14 cellular contexts compared by ENCODE assay signal in the genomic region with DNA sequence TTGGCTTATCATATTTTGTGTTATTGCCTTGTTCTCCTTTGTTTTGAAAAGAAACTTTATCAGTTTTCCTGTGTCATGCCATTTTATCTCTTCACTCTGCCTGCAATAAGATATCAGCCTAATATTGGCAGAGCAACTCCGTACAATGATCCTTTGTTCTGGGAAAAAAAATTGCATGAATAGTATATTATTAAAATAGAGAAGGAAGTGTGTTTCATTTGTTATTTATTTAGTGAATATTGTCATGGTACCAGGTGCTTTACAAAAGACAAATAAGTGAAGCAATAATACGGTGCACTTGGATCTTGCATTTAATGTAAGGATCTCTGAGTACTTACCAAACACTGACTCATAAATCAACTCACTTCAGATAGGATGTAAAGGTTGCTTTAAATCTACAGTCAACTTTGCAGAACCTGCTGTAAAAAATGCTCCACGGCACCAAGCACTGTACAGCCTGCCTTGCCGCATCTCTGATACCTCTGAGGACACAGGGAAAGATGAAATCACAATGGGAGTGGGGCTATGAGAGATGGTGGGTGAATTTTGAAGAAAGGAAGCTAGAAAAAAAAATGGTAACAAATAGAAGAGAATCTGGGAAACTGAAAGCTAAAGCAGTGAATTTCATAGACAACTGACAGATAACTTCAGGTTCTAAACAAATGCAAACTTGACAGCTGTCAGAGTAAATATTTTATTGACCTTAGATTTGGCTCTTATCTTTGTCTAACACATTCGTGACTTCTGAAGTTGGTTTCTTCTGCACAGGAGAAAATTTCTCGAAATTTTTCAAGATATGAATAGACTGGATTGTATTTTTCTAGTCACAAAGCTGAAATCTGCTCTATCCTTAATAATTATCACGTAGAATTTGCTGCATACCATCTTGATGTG.
DNase-seq lines count a peak whose midpoint lies in the region; ATAC-seq and TF ChIP-seq lines count a peak whose summit lies in the region.
"Had no signal": no experiment of that assay in that cellular context is flagged by ENCODE, and none has a peak within 500 bp of the region (broad histone marks: within the 10 kb centered on the region; RNA-seq: fewer than 3 reads in every experiment).

No MANE protein-coding gene starts in this region.

- DNase-seq in LoVo (ENCODE audit: low spot score) (peak; percentile 72), NCI-H526 treated with DMSO at 0.1 percent for 48 hours (lab: John Stamatoyannopoulos, UW) (peak; percentile 69), epithelial cell of esophagus (ENCODE audit: low read depth) (peak; percentile 85), progenitor cell of endocrine pancreas (ENCODE audit: low spot score, unreplicated experiment) (no peak), NCI-H1092 treated with DMSO at 0.1 percent for 48 hours (lab: John Stamatoyannopoulos, UW) (no peak)
- DNase-seq: activated naive CD4-positive, alpha-beta T cell; CD4-positive, alpha-beta T cell; endodermal cell; H9; NCI-H524 treated with DMSO at 0.1 percent for 48 hours; stimulated activated naive CD8-positive, alpha-beta T cell treated with anti-CD3 and anti-CD28 coated beads, Interleukin-15, amount 100 ng/mL, for 72 hours had no signal

- TF ChIP-seq CTCF in epithelial cell of esophagus (IDR thresholded peaks at IDR 0.05; ENCODE audit: insufficient read depth, low read depth, low read length, missing control alignments) (no peak), progenitor cell of endocrine pancreas (IDR thresholded peaks at IDR 0.05; ENCODE audit: unreplicated experiment) (no peak)

- no peaks in the 10 kb centered on the region for H3K27me3 Mint-ChIP-seq in progenitor cell of endocrine pancreas

- H3K36me3 Mint-ChIP-seq in progenitor cell of endocrine pancreas (ENCODE audit: insufficient read depth): no peaks in the 10 kb centered on the region

- H3K9me3 Mint-ChIP-seq in progenitor cell of endocrine pancreas (ENCODE audit: low read depth): no peaks in the 10 kb centered on the region
- H3K9me3 Mint-ChIP-seq: CD4-positive, alpha-beta T cell; endodermal cell; H9; stimulated activated naive CD8-positive, alpha-beta T cell treated with anti-CD3 and anti-CD28 coated beads, Interleukin-15, amount 100 ng/mL, for 72 hours had no signal

- no peak overlapping the region for H3K4me3 Mint-ChIP-seq in progenitor cell of endocrine pancreas (ENCODE audit: low read depth)
- H3K4me3 Mint-ChIP-seq: CD4-positive, alpha-beta T cell; endodermal cell; H9; stimulated activated naive CD8-positive, alpha-beta T cell treated with anti-CD3 and anti-CD28 coated beads, Interleukin-15, amount 100 ng/mL, for 72 hours had no signal

- H3K4me3 ChIP-seq in epithelial cell of esophagus (ENCODE audit: low read length): no peak overlapping the region
- H3K4me3 ChIP-seq: SJSA1 had no signal

- H3K27ac Mint-ChIP-seq in progenitor cell of endocrine pancreas: peak overlapping the region; percentile 22
- H3K27ac Mint-ChIP-seq: CD4-positive, alpha-beta T cell; endodermal cell; H9; stimulated activated naive CD8-positive, alpha-beta T cell treated with anti-CD3 and anti-CD28 coated beads, Interleukin-15, amount 100 ng/mL, for 72 hours had no signal

- no peak for ATAC-seq in HG02852 (IDR thresholded peaks at IDR 0.05; ENCODE audit: unreplicated experiment)
- no peak for ATAC-seq in HG02588 (IDR thresholded peaks at IDR 0.05; ENCODE audit: unreplicated experiment)
- ATAC-seq: stimulated activated naive CD8-positive, alpha-beta T cell treated with anti-CD3 and anti-CD28 coated beads, Interleukin-15, amount 100 ng/mL, for 72 hours had no signal

- peaks cover 21% of the 10 kb centered on the region for H3K4me1 Mint-ChIP-seq in progenitor cell of endocrine pancreas (ENCODE audit: low read depth)

Comparison
In these comparisons a context has a peak if more than half of its experiments do, and no peak if none do; other contexts are left out.
1. DNase-seq: peak in LoVo (single experiment), NCI-H526 treated with DMSO at 0.1 percent for 48 hours (single experiment) and epithelial cell of esophagus (single experiment); none in progenitor cell of endocrine pancreas (single experiment) and NCI-H1092 treated with DMSO at 0.1 percent for 48 hours (single experiment).